In the genomic region with DNA sequence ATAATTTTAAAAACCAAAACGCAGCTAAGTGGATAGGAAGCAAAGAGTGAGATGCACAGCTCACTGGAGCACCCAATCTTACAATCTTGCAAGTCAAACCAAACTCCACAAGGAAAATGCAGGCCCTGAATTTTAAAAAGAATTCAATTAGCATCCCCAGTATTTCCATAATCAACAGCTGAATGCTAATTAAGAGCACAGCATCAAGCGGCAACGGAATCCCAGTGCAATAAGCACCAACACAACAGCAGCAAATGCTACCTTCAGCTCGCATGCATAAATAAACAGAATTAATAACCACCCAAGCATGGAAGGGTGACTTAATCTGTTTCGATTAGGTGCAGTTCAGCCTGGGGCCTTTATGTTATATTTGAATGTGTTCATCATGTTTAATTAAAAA, we compare ENCODE assay signal across 24 cellular contexts.
A peak's percentile ranks its signal among the peaks of the same experiment; 100 is the strongest.
DNase-seq lines count a peak whose midpoint lies in the region; ATAC-seq, FAIRE-seq and TF ChIP-seq lines count a peak whose summit lies in the region.
"Had no signal": no experiment of that assay in that cellular context is flagged by ENCODE, and none has a peak within 500 bp of the region (broad histone marks: within the 10 kb centered on the region; RNA-seq: fewer than 3 reads in every experiment).

No MANE protein-coding gene starts in this region.

- H3K27ac Mint-ChIP-seq in neural progenitor cell: no peak overlapping the region
- no peak overlapping the region for H3K27ac Mint-ChIP-seq in T-helper 17 cell
- H3K27ac Mint-ChIP-seq in activated CD4-positive, alpha-beta memory T cell treated with anti-CD3 and anti-CD28 coated beads for 36 hours: no peak overlapping the region
- H3K27ac Mint-ChIP-seq: dendritic cell treated with granulocyte-macrophage colony-stimulating factor and Interleukin-4, amounts not matched to agents 40 ng/mL and 50 ng/mL, for 4 days; IgD-negative memory B cell had no signal

- no peak overlapping the region for H2BK15ac ChIP-seq in H1 (ENCODE audit: low read length)

- H3K4me2 ChIP-seq in DOHH2 (ENCODE audit: low read length) (peak overlapping the region; percentile 51), H1 (ENCODE audit: insufficient read depth in 1 of 2, low read depth in 2 of 2, low read length in 2 of 2) (peak overlapping the region; percentile 63 to 68), neural progenitor cell (peak overlapping the region; percentile 46)

- H4K5ac ChIP-seq in H1 (ENCODE audit: insufficient read length, low read depth, low read length): no peak overlapping the region

- peaks cover 75% of the 10 kb centered on the region for H3K4me1 ChIP-seq in DOHH2 (ENCODE audit: control insufficient read depth, low read length)
- peaks cover 15 to 37% (median 29%) of the 10 kb centered on the region in 4 experiments for H3K4me1 ChIP-seq in H1 (replicated peaks in 1 of 4; ENCODE audit: control insufficient read depth in 3 of 4, insufficient read depth in 4 of 4, low read length in 3 of 4)
- H3K4me1 ChIP-seq in neural progenitor cell: peaks cover 68% of the 10 kb centered on the region
- H3K4me1 ChIP-seq: BE2C had no signal

- H3K36me3 Mint-ChIP-seq in neural progenitor cell: peaks cover 17% of the 10 kb centered on the region
- H3K36me3 Mint-ChIP-seq in T-helper 17 cell (ENCODE audit: low read depth): peaks cover 3% of the 10 kb centered on the region
- H3K36me3 Mint-ChIP-seq in activated CD4-positive, alpha-beta memory T cell treated with anti-CD3 and anti-CD28 coated beads for 36 hours: peaks cover 5% of the 10 kb centered on the region

- no peak overlapping the region; the same call in 1 of the 2 replicates for H2BK5ac ChIP-seq in H1 (ENCODE audit: low read depth, low read length)

- H3K79me2 ChIP-seq in DOHH2 (ENCODE audit: control insufficient read depth, low read length): peaks cover 21% of the 10 kb centered on the region
- H3K79me2 ChIP-seq in H1 (ENCODE audit: control insufficient read depth in 1 of 2, insufficient read depth in 2 of 2, low read length in 2 of 2): peaks cover 0 to 34% of the 10 kb centered on the region in 2 experiments; a peak in 2 of 4 replicates
- peaks cover 49% of the 10 kb centered on the region for H3K79me2 ChIP-seq in neural progenitor cell (ENCODE audit: low read depth)

- H2BK20ac ChIP-seq in H1 (ENCODE audit: low read length): no peak overlapping the region

- WGBS in H1 (ENCODE audit: extremely low coverage in 1 of 2, insufficient coverage in 1 of 2, insufficient read length in 1 of 2, insufficient replicate concordance in 2 of 2, low coverage in 1 of 2, low lambda C conversion rate in 2 of 2, missing lambda C conversion rate in 1 of 2), 2 experiments: 26% methylated on average over 5 of the region's 5 CpGs; no CpG with 5 or more reads in 1 of the 2 experiments

- H4K20me1 ChIP-seq in DOHH2 (ENCODE audit: control insufficient read depth, insufficient read depth, low read depth, low read length): no peaks in the 10 kb centered on the region
- H4K20me1 ChIP-seq in H1 (replicated peaks in 1 of 2; ENCODE audit: control insufficient read depth in 1 of 2, insufficient read depth in 2 of 2, low read length in 2 of 2): no peaks in the 10 kb centered on the region
- peaks cover 38% of the 10 kb centered on the region for H4K20me1 ChIP-seq in neural progenitor cell (ENCODE audit: low read depth)

- H2BK120ac ChIP-seq in H1 (replicated peaks; ENCODE audit: low read depth, low read length): no peak overlapping the region

- DNase-seq in NCI-H1105 treated with DMSO at 0.1 percent for 48 hours (lab: John Stamatoyannopoulos, UW): peak; percentile 52
- DNase-seq in H1 (ENCODE audit: low read depth in 1 of 2, low spot score in 2 of 2): no peak
- DNase-seq in neural progenitor cell (ENCODE audit: low spot score): peak; percentile 46
- no peak for DNase-seq in T-helper 17 cell
- no peak for DNase-seq in cerebellar cortex (ENCODE audit: low spot score)
- DNase-seq in activated effector memory CD4-positive, alpha-beta T cell treated with Interleukin-2 at 50 U/mL for 16 hours: no peak
- DNase-seq in activated CD4-positive, alpha-beta memory T cell treated with anti-CD3 and anti-CD28 coated beads for 36 hours: no peak
- DNase-seq: activated naive CD4-positive, alpha-beta T cell treated with Interleukin-2 at 50 U/mL for 16 hours; activated T-cell treated with anti-CD3 and anti-CD28 coated beads, Interleukin-2, amount 50 U/mL, for 4 hours; BE2C; DMS79; NCI-H1092; NCI-H446 treated with DMSO at 0.1 percent for 48 hours; psoas muscle; SHP77 treated with DMSO at 0.1 percent for 48 hours had no signal

- TF ChIP-seq CTCF in DOHH2 (IDR thresholded peaks at IDR 0.05; ENCODE audit: low read depth, low read length, poor library complexity, severe bottlenecking) (no peak), H1 (IDR thresholded peaks at IDR 0.05; ENCODE audit: control extremely low read depth in 1 of 3, insufficient read depth in 1 of 3, low read depth in 1 of 3, low read length in 3 of 3) (no peak), neural progenitor cell (IDR thresholded peaks at IDR 0.05) (no peak)

- H3K27me3 Mint-ChIP-seq in neural progenitor cell (ENCODE audit: insufficient read depth, low read depth): peaks cover under 1% of the 10 kb centered on the region
- H3K27me3 Mint-ChIP-seq in T-helper 17 cell: no peaks in the 10 kb centered on the region
- no peaks in the 10 kb centered on the region for H3K27me3 Mint-ChIP-seq in activated CD4-positive, alpha-beta memory T cell treated with anti-CD3 and anti-CD28 coated beads for 36 hours
- H3K27me3 Mint-ChIP-seq: dendritic cell treated with granulocyte-macrophage colony-stimulating factor and Interleukin-4, amounts not matched to agents 40 ng/mL and 50 ng/mL, for 4 days; IgD-negative memory B cell; memory B cell; T-cell; type B pancreatic cell had no signal

- no peaks in the 10 kb centered on the region for H3K23me2 ChIP-seq in H1 (ENCODE audit: low read depth, low read length)

- H3K4me1 Mint-ChIP-seq in neural progenitor cell (peaks cover 87% of the 10 kb centered on the region), T-helper 17 cell (peaks cover 28% of the 10 kb centered on the region)
- peaks cover 42% of the 10 kb centered on the region for H3K4me1 Mint-ChIP-seq in activated CD4-positive, alpha-beta memory T cell treated with anti-CD3 and anti-CD28 coated beads for 36 hours (ENCODE audit: low read depth)

- H3K4ac ChIP-seq in H1 (replicated peaks; ENCODE audit: insufficient read length, low read depth, low read length): no peak overlapping the region

- TF ChIP-seq EP300 in H1 (IDR thresholded peaks at IDR 0.05; ENCODE audit: borderline replicate concordance in 1 of 2, low read depth in 2 of 2, low read length in 2 of 2): no peak

- no peak overlapping the region for H4K91ac ChIP-seq in H1 (replicated peaks; ENCODE audit: insufficient read length, low read length)

- intact Hi-C loops in activated CD4-positive, alpha-beta memory T cell treated with anti-CD3 and anti-CD28 coated beads for 36 hours (cut with micrococcal nuclease): no loop called here

- no peak overlapping the region for H3K4me3 Mint-ChIP-seq in neural progenitor cell
- H3K4me3 Mint-ChIP-seq in T-helper 17 cell: no peak overlapping the region
- no peak overlapping the region for H3K4me3 Mint-ChIP-seq in activated CD4-positive, alpha-beta memory T cell treated with anti-CD3 and anti-CD28 coated beads for 36 hours
- H3K4me3 Mint-ChIP-seq: activated T-cell treated with anti-CD3 and anti-CD28 coated beads, Interleukin-2, amount 50 U/mL, for 4 hours; dendritic cell treated with granulocyte-macrophage colony-stimulating factor and Interleukin-4, amounts not matched to agents 40 ng/mL and 50 ng/mL, for 4 days; IgD-negative memory B cell; memory B cell had no signal

- H3K9me2 ChIP-seq in DOHH2 (replicated peaks; ENCODE audit: control insufficient read depth, low read length): no peaks in the 10 kb centered on the region

- H2AK5ac ChIP-seq in H1 (ENCODE audit: low read depth, low read length): no peak overlapping the region

- no peak overlapping the region for H3K56ac ChIP-seq in H1 (replicated peaks; ENCODE audit: insufficient read length, low read depth, low read length)

- no peaks in the 10 kb centered on the region for H3K27me3 ChIP-seq in DOHH2 (ENCODE audit: control insufficient read depth, low read length)
- H3K27me3 ChIP-seq in H1 (replicated peaks in 1 of 4; ENCODE audit: control insufficient read depth in 3 of 4, extremely low read depth in 1 of 4, insufficient read depth in 3 of 4, low read length in 3 of 4): no peaks in the 10 kb centered on the region
- no peaks in the 10 kb centered on the region for H3K27me3 ChIP-seq in neural progenitor cell
- H3K27me3 ChIP-seq: BE2C had no signal

- no peak overlapping the region for H2AFZ ChIP-seq in H1 (ENCODE audit: low read length)
- no peak overlapping the region for H2AFZ ChIP-seq in neural progenitor cell (replicated peaks)

- no peak overlapping the region; the same call in 1 of the 2 replicates for H2BK12ac ChIP-seq in H1 (ENCODE audit: low read depth, low read length)

- no peak overlapping the region for H4K8ac ChIP-seq in H1 (ENCODE audit: extremely low read depth, insufficient read depth, low read length)

- H3K9me3 Mint-ChIP-seq in neural progenitor cell: no peaks in the 10 kb centered on the region
- no peaks in the 10 kb centered on the region for H3K9me3 Mint-ChIP-seq in activated CD4-positive, alpha-beta memory T cell treated with anti-CD3 and anti-CD28 coated beads for 36 hours
- H3K9me3 Mint-ChIP-seq: activated T-cell treated with anti-CD3 and anti-CD28 coated beads, Interleukin-2, amount 50 U/mL, for 4 hours; dendritic cell treated with granulocyte-macrophage colony-stimulating factor and Interleukin-4, amounts not matched to agents 40 ng/mL and 50 ng/mL, for 4 days; IgD-negative memory B cell; memory B cell; T-cell; type B pancreatic cell had no signal

- no peak for TF ChIP-seq POLR2A in H1 (IDR thresholded peaks at IDR 0.05; ENCODE audit: control extremely low read depth in 1 of 2, low read depth in 2 of 2, low read length in 2 of 2)

- POLR2A ChIA-PET in H1 (lab: Charles Lee; ENCODE audit: partially characterized antibody): interaction anchor here (0.7 to 1.3 kb wide), 2 partner anchors 10 to 16 kb away, joined by 3 read pairs; no protein-coding TSS in a partner anchor
- POLR2A ChIA-PET in activated CD4-positive, alpha-beta memory T cell treated with anti-CD3 and anti-CD28 coated beads for 36 hours (lab: Charles Lee): no interaction called here

- H3K36me3 ChIP-seq in DOHH2 (ENCODE audit: control insufficient read depth, low read length) (peaks cover 30% of the 10 kb centered on the region), H1 (ENCODE audit: control insufficient read depth in 2 of 4, insufficient read depth in 4 of 4, low read length in 3 of 4) (no peaks in the 10 kb centered on the region; a peak in 1 of 8 replicates), neural progenitor cell (no peaks in the 10 kb centered on the region)
- H3K36me3 ChIP-seq: BE2C, HAP-1 had no signal

- H3K23ac ChIP-seq in H1 (ENCODE audit: insufficient read length): no peak overlapping the region

- H3K9me3 ChIP-seq in DOHH2 (ENCODE audit: control insufficient read depth, insufficient read depth, low read length): no peaks in the 10 kb centered on the region
- no peaks in the 10 kb centered on the region for H3K9me3 ChIP-seq in H1 (ENCODE audit: insufficient read depth in 2 of 2, low read depth in 1 of 2, low read length in 1 of 2)
- H3K9me3 ChIP-seq in neural progenitor cell (ENCODE audit: low read depth): no peaks in the 10 kb centered on the region
- H3K9me3 ChIP-seq in T-helper 17 cell (ENCODE audit: control insufficient read depth, low read length, poor library complexity, severe bottlenecking): no peaks in the 10 kb centered on the region
- H3K9me3 ChIP-seq: BE2C, HAP-1, psoas muscle had no signal

- H3K9ac ChIP-seq in H1 (replicated peaks in 1 of 4; ENCODE audit: extremely low read depth in 1 of 4, low read depth in 3 of 4, low read length in 3 of 4) (no peak overlapping the region), neural progenitor cell (no peak overlapping the region)

- ATAC-seq in T-helper 17 cell: no peak
- ATAC-seq: Panc1, psoas muscle had no signal

- H3K79me1 ChIP-seq in H1 (ENCODE audit: low read depth, low read length): 0 out of 2 replicates have a peak, but pooled peaks cover 3% of the 10 kb centered on the region

- H3K18ac ChIP-seq in H1 (ENCODE audit: extremely low read depth, low read length): peak overlapping the region; percentile 32

- H3K4me3 ChIP-seq in DOHH2 (ENCODE audit: low read length) (no peak overlapping the region), H1 (ENCODE audit: extremely low read depth in 1 of 4, insufficient read depth in 2 of 4, low read depth in 3 of 4, low read length in 4 of 4) (peak overlapping the region in 3 of 4 experiments; percentile 10 to 40 (median 16); a peak in 2 of 8 replicates), neural progenitor cell (peak overlapping the region; percentile 13)
- H3K4me3 ChIP-seq: HAP-1, psoas muscle had no signal

- no peak overlapping the region for H3K14ac ChIP-seq in H1 (ENCODE audit: insufficient read length)

- peaks cover 3% of the 10 kb centered on the region for H3F3A ChIP-seq in DOHH2 (ENCODE audit: control insufficient read depth, insufficient read depth)
- H3F3A ChIP-seq in neural progenitor cell (ENCODE audit: low read depth): peaks cover 55% of the 10 kb centered on the region

- CTCF ChIA-PET in H1 (lab: Charles Lee; ENCODE audit: partially characterized antibody): interaction anchor here (0.7 to 2.0 kb wide), 18 partner anchors 9 to 485 kb away, joined by 3 to 10 read pairs (median 4); no protein-coding TSS in a partner anchor
- CTCF ChIA-PET in activated CD4-positive, alpha-beta memory T cell treated with anti-CD3 and anti-CD28 coated beads for 36 hours (lab: Charles Lee): interaction anchor here (1.1 to 1.6 kb wide), 3 partner anchors 8 to 211 kb away, joined by 3 read pairs; no protein-coding TSS in a partner anchor

- H3K27ac ChIP-seq in DOHH2 (ENCODE audit: low read depth, low read length): peak overlapping the region; percentile 46
- H3K27ac ChIP-seq in H1 (ENCODE audit: low read depth, low read length): peak overlapping the region; percentile 39; the same call in 1 of the 2 replicates
- peak overlapping the region; percentile 94 for H3K27ac ChIP-seq in neural progenitor cell
- H3K27ac ChIP-seq: HL-60 had no signal

- no peak for TF ChIP-seq RAD21 in H1 (IDR thresholded peaks at IDR 0.05 in 1 of 2, conservative IDR thresholded peaks at IDR 0.05 in 1 of 2; ENCODE audit: low read depth in 2 of 2, low read length in 2 of 2)

- no peak for FAIRE-seq in H1 (lab: Jason Lieb, UNC)

Comparison
In these comparisons a context has a peak if more than half of its experiments do, and no peak if none do; other contexts are left out.
1. H3K27ac ChIP-seq: peak in every context shown above with its lines; median percentile 94 in neural progenitor cell; 46 in DOHH2; 39 in H1.
2. DNase-seq: peak in NCI-H1105 treated with DMSO at 0.1 percent for 48 hours (single experiment) and neural progenitor cell (single experiment); none in H1 (0 of 2), T-helper 17 cell (0 of 3), cerebellar cortex (single experiment), activated effector memory CD4-positive, alpha-beta T cell treated with Interleukin-2 at 50 U/mL for 16 hours (single experiment) and activated CD4-positive, alpha-beta memory T cell treated with anti-CD3 and anti-CD28 coated beads for 36 hours (single experiment).
3. Peak in every context shown above with its lines, with median percentiles within 50 percentile points of each other: H3K4me2 ChIP-seq.